Comparison of ENCODE assay signal across 2 cellular contexts in genomic region chr16:48525201-48526057, GRCh38.
TF ChIP-seq lines count a peak whose summit lies in the region.

No MANE protein-coding gene starts in this region.

TF ChIP-seq in A549, 52 proteins besides CTCF, POLR2A, EP300 and RAD21 (continued from another document):
- no peak for TF ChIP-seq CBX2 (IDR thresholded peaks at IDR 0.05; ENCODE audit: borderline replicate concordance, low read depth)
- TF ChIP-seq ATOH8 (CRISPR knock-in tag; IDR thresholded peaks at IDR 0.05; ENCODE audit: low read depth): no peak
- TF ChIP-seq RFX5 (IDR thresholded peaks at IDR 0.05): no peak
- TF ChIP-seq SMC3 (IDR thresholded peaks at IDR 0.05): no peak
- no peak for TF ChIP-seq MAZ (IDR thresholded peaks at IDR 0.05; ENCODE audit: borderline replicate concordance, low read depth, low read length)
- TF ChIP-seq ESRRA (IDR thresholded peaks at IDR 0.05; ENCODE audit: borderline replicate concordance, low read length): no peak
- no peak for TF ChIP-seq NFE2L2 (conservative IDR thresholded peaks at IDR 0.05; ENCODE audit: low read length)
- TF ChIP-seq POLR2AphosphoS2 (conservative IDR thresholded peaks at IDR 0.05; ENCODE audit: low read length): no peak
- no peak for TF ChIP-seq HDAC2 (IDR thresholded peaks at IDR 0.05)
- no peak for TF ChIP-seq ZC3H11A (IDR thresholded peaks at IDR 0.05)
- no peak for TF ChIP-seq HOXB13 (CRISPR knock-in tag; IDR thresholded peaks at IDR 0.05; ENCODE audit: low read depth)
- no peak for TF ChIP-seq CBX8 (IDR thresholded peaks at IDR 0.05)
- TF ChIP-seq TFCP2L1 (CRISPR knock-in tag; IDR thresholded peaks at IDR 0.05): no peak
- no peak for TF ChIP-seq HEYL (CRISPR knock-in tag; IDR thresholded peaks at IDR 0.05)
- TF ChIP-seq FOSL2 (IDR thresholded peaks at IDR 0.05): no peak
- TF ChIP-seq FOSL2 (CRISPR knock-in tag; IDR thresholded peaks at IDR 0.05): no peak
- no peak for TF ChIP-seq JUNB (IDR thresholded peaks at IDR 0.05)
- TF ChIP-seq USF2 (IDR thresholded peaks at IDR 0.05): no peak

TF ChIP-seq in GM23338, 12 proteins besides CTCF, POLR2A, EP300 and RAD21:
- no peak for TF ChIP-seq ZNF462 (CRISPR knock-in tag; IDR thresholded peaks at IDR 0.05)
- TF ChIP-seq ZNF114 (CRISPR knock-in tag; IDR thresholded peaks at IDR 0.05): no peak
- TF ChIP-seq STAT1 (IDR thresholded peaks at IDR 0.05; ENCODE audit: unreplicated experiment): no peak
- TF ChIP-seq CREB1 (CRISPR knock-in tag; IDR thresholded peaks at IDR 0.05; ENCODE audit: low read depth): no peak
- no peak for TF ChIP-seq ZNF331 (CRISPR knock-in tag; IDR thresholded peaks at IDR 0.05; ENCODE audit: low read depth)
- no peak for TF ChIP-seq ETS1 (IDR thresholded peaks at IDR 0.05)
- TF ChIP-seq EZH2 (IDR thresholded peaks at IDR 0.05; ENCODE audit: low read depth, unreplicated experiment): no peak
- TF ChIP-seq REST (IDR thresholded peaks at IDR 0.05; ENCODE audit: unreplicated experiment): no peak
- TF ChIP-seq NANOG (IDR thresholded peaks at IDR 0.05; ENCODE audit: borderline replicate concordance): no peak
- no peak for TF ChIP-seq JUNB (IDR thresholded peaks at IDR 0.05; ENCODE audit: unreplicated experiment)
